ENCODE assay signal across 25 cellular contexts in genomic region chr3:47337656-47338055, GRCh38.
"Had no signal": no experiment of that assay in that cellular context is flagged by ENCODE, and none has a peak within 500 bp of the region (broad histone marks: within the 10 kb centered on the region; RNA-seq: fewer than 3 reads in every experiment).

No MANE protein-coding gene starts in this region.

- ATAC-seq: gastrocnemius medialis; naive thymus-derived CD4-positive, alpha-beta T cell; pancreas; sciatic nerve; stimulated activated memory B cell treated with anti-CD40 and anti-IgM and Interleukin-4, amounts not matched to agents 10 μg/mL and 1 μg/mL and 100 μg/mL, for 72 hours had no signal

- H3K27me3 Mint-ChIP-seq: activated T-cell treated with anti-CD3 and anti-CD28 coated beads, Interleukin-2, amount 50 U/mL, for 24 hours; central memory CD8-positive, alpha-beta T cell; dendritic cell treated with granulocyte-macrophage colony-stimulating factor and Interleukin-4, amounts not matched to agents 40 ng/mL and 50 ng/mL, for 4 days; naive thymus-derived CD4-positive, alpha-beta T cell; stimulated activated memory B cell treated with anti-CD40 and anti-IgM and Interleukin-4, amounts not matched to agents 10 μg/mL and 1 μg/mL and 100 μg/mL, for 72 hours had no signal

- H3K4me3 Mint-ChIP-seq: activated T-cell treated with anti-CD3 and anti-CD28 coated beads, Interleukin-2, amount 50 U/mL, for 24 hours; central memory CD8-positive, alpha-beta T cell; dendritic cell treated with granulocyte-macrophage colony-stimulating factor and Interleukin-4, amounts not matched to agents 40 ng/mL and 50 ng/mL, for 4 days; mesothelial cell of epicardium; naive thymus-derived CD4-positive, alpha-beta T cell; neural crest cell; stimulated activated memory B cell treated with anti-CD40 and anti-IgM and Interleukin-4, amounts not matched to agents 10 μg/mL and 1 μg/mL and 100 μg/mL, for 72 hours had no signal

- H3K9me3 Mint-ChIP-seq: activated T-cell treated with anti-CD3 and anti-CD28 coated beads, Interleukin-2, amount 50 U/mL, for 24 hours; central memory CD8-positive, alpha-beta T cell; dendritic cell treated with granulocyte-macrophage colony-stimulating factor and Interleukin-4, amounts not matched to agents 40 ng/mL and 50 ng/mL, for 4 days; mesothelial cell of epicardium; naive thymus-derived CD4-positive, alpha-beta T cell; neural crest cell; stimulated activated memory B cell treated with anti-CD40 and anti-IgM and Interleukin-4, amounts not matched to agents 10 μg/mL and 1 μg/mL and 100 μg/mL, for 72 hours had no signal

- DNase-seq: activated CD4-positive, alpha-beta T cell treated with anti-CD3 and anti-CD28 coated beads for 48 hours; activated CD4-positive, alpha-beta T cell treated with anti-CD3 and anti-CD28 coated beads, Interleukin-2, amount 50 U/mL, for 48 hours; activated CD8-positive, alpha-beta memory T cell treated with anti-CD3 and anti-CD28 coated beads, Interleukin-2, amount 50 U/mL, for 48 hours; activated gamma-delta T cell treated with Interleukin-2 at 50 U/mL for 16 hours; activated naive CD4-positive, alpha-beta T cell treated with anti-CD3 and anti-CD28 coated beads, Interleukin-2, amount 50 U/mL, for 16 hours; activated T-cell treated with anti-CD3 and anti-CD28 coated beads, Interleukin-2, amount 50 U/mL, for 24 hours; effector CD4-positive, alpha-beta T cell; gastrocnemius medialis; glutamatergic neuron; kidney; naive thymus-derived CD4-positive, alpha-beta T cell; pancreas; retina; small intestine; stimulated activated CD4-positive, alpha-beta T cell treated with anti-CD3 and anti-CD28 coated beads, Interleukin-4, amount 100 ng/mL, for 24 hours; T-helper 2 cell; trophoblast cell had no signal

- H3K4me1 ChIP-seq: breast epithelium, pancreas, prostate gland had no signal

- H3K27ac ChIP-seq: breast epithelium, gastrocnemius medialis, pancreas, prostate gland had no signal

- H3K27me3 ChIP-seq: breast epithelium, gastrocnemius medialis, pancreas had no signal

- H3K4me3 ChIP-seq: breast epithelium, gastrocnemius medialis, pancreas, prostate gland had no signal

- H3K27ac Mint-ChIP-seq: activated T-cell treated with anti-CD3 and anti-CD28 coated beads, Interleukin-2, amount 50 U/mL, for 24 hours; dendritic cell treated with granulocyte-macrophage colony-stimulating factor and Interleukin-4, amounts not matched to agents 40 ng/mL and 50 ng/mL, for 4 days; mesothelial cell of epicardium; stimulated activated memory B cell treated with anti-CD40 and anti-IgM and Interleukin-4, amounts not matched to agents 10 μg/mL and 1 μg/mL and 100 μg/mL, for 72 hours had no signal

- H3K9me3 ChIP-seq: breast epithelium, gastrocnemius medialis, pancreas, prostate gland had no signal

- H3K4me1 Mint-ChIP-seq: central memory CD8-positive, alpha-beta T cell; mesothelial cell of epicardium; neural crest cell; stimulated activated memory B cell treated with anti-CD40 and anti-IgM and Interleukin-4, amounts not matched to agents 10 μg/mL and 1 μg/mL and 100 μg/mL, for 72 hours had no signal
